Comparison of ENCODE assay signal across 26 cellular contexts in the genomic region with DNA sequence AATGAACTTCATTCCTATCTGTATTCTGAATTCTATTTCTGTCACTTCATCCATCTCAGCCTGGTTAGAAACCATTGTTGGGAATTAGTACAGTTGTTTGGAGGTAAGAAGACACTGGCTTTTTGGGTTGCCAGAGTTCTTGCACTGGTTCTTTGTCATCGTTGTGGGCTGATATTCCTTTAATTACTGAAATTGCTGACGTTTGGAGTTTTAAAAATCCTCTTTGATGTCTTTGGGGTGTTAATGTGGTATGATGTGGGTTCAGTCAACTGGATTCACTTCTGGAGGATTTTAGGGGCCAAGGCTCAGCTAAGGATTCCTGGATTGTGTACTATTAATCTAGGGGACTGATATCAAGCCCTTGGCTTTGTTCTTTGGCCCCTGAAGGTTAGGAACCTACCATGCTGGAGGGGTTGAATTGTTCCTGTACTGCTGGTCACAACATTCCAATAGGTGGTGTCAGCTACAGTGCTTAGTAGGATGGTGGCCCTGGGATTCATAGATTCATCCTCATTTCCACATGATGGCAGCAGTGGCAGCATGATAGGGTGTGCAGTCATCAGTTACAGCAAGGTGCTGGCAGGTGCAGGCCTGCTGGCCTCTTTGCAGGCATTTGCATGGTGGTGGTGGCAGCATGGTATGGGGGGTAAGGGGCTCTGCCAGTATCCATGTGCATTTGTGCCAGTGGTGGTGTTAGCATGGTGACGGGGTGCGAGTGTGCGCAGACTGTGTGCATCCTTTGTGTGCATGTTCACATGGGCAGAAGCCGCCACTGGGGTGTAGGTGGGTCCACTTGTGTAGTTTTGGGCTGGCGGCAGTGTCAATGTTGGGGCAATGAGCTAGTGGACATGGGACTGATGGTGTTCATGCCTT.
A peak's percentile ranks its signal among the peaks of the same experiment; 100 is the strongest.
DNase-seq lines count a peak whose midpoint lies in the region; ATAC-seq, FAIRE-seq and TF ChIP-seq lines count a peak whose summit lies in the region.
"Had no signal": no experiment of that assay in that cellular context is flagged by ENCODE, and none has a peak within 500 bp of the region (broad histone marks: within the 10 kb centered on the region; RNA-seq: fewer than 3 reads in every experiment).

No MANE protein-coding gene starts in this region.

- no peaks in the 10 kb centered on the region for H3K4me1 Mint-ChIP-seq in activated naive CD4-positive, alpha-beta T cell treated with anti-CD3 and anti-CD28 coated beads, Interleukin-2, amount 10 ng/mL, durations not matched to agents 7 days and 5 days

- TF ChIP-seq POLR2A in HepG2 (IDR thresholded peaks at IDR 0.05; ENCODE audit: insufficient read depth in 1 of 2, low read depth in 2 of 2, low read length in 2 of 2) (no peak), suprapubic skin (IDR thresholded peaks at IDR 0.05) (no peak)

- H3K9me3 Mint-ChIP-seq in activated naive CD4-positive, alpha-beta T cell treated with anti-CD3 and anti-CD28 coated beads, Interleukin-2, amount 10 ng/mL, durations not matched to agents 7 days and 5 days = no peaks in the 10 kb centered on the region
- no peaks in the 10 kb centered on the region for H3K9me3 Mint-ChIP-seq in activated naive CD4-positive, alpha-beta T cell treated with anti-CD3 and anti-CD28 coated beads, Interleukin-2, amount 50 U/mL, for 72 hours
- H3K9me3 Mint-ChIP-seq: CD4-positive, alpha-beta T cell had no signal

- no peak overlapping the region for H3K4me2 ChIP-seq in HepG2 (ENCODE audit: low read depth, low read length)
- H3K4me2 ChIP-seq: BLaER1 treated with 17β-estradiol and CSF1 and Interleukin-3, amounts not matched to agents 10 nM and 100 nM had no signal

- no peaks in the 10 kb centered on the region for H3K79me2 ChIP-seq in HepG2 (ENCODE audit: insufficient read depth, low read length)

- CTCF ChIA-PET in activated naive CD4-positive, alpha-beta T cell treated with anti-CD3 and anti-CD28 coated beads, Interleukin-2, amount 10 ng/mL, durations not matched to agents 7 days and 5 days (lab: Charles Lee) = no interaction called here
- CTCF ChIA-PET in HepG2 (lab: Yijun Ruan, JAX; ENCODE audit: low intra/inter-chr PET ratio, low total read pairs) = no interaction called here

- FAIRE-seq in bronchial epithelial cell (lab: Jason Lieb, UNC) (peak; percentile 83), HepG2 (lab: Jason Lieb, UNC) (no peak)
- FAIRE-seq: GM12891, H1 had no signal

- H4K20me1 ChIP-seq in HepG2 (ENCODE audit: insufficient read depth, low read length) = no peaks in the 10 kb centered on the region

- TF ChIP-seq CTCF in bronchial epithelial cell (IDR thresholded peaks at IDR 0.05; ENCODE audit: insufficient read depth, low read length, severe bottlenecking) = no peak
- TF ChIP-seq CTCF in HepG2 (CRISPR knock-in tag; IDR thresholded peaks at IDR 0.05) = no peak
- TF ChIP-seq CTCF in suprapubic skin (IDR thresholded peaks at IDR 0.05) = no peak

- POLR2A ChIA-PET in HepG2 (lab: Yijun Ruan, JAX) = no interaction called here

- intact Hi-C loops in HepG2 (cut with micrococcal nuclease; ENCODE audit: unreplicated experiment) = no loop called here

- no peak overlapping the region for H3K27ac ChIP-seq in HepG2 (ENCODE audit: extremely low read length, insufficient read depth, low read length)
- H3K27ac ChIP-seq in suprapubic skin = no peak overlapping the region
- H3K27ac ChIP-seq: BLaER1 treated with 17β-estradiol and CSF1 and Interleukin-3, amounts not matched to agents 10 nM and 100 nM had no signal

- no peak overlapping the region for H3K9ac ChIP-seq in HepG2 (ENCODE audit: insufficient read depth, low read depth, low read length)
- H3K9ac ChIP-seq: BLaER1 treated with 17β-estradiol and CSF1 and Interleukin-3, amounts not matched to agents 10 nM and 100 nM had no signal

- H3K9me3 ChIP-seq in HepG2 (ENCODE audit: low read length) = peaks cover 14% of the 10 kb centered on the region
- H3K9me3 ChIP-seq in suprapubic skin = no peaks in the 10 kb centered on the region
- H3K9me3 ChIP-seq: BLaER1 treated with 17β-estradiol and CSF1 and Interleukin-3, amounts not matched to agents 10 nM and 100 nM had no signal

- H3K27me3 ChIP-seq in bronchial epithelial cell (ENCODE audit: control insufficient read depth, insufficient read depth, low read length) (no peaks in the 10 kb centered on the region), HepG2 (ENCODE audit: control insufficient read depth in 1 of 2, insufficient read depth in 2 of 2, low read length in 2 of 2) (no peaks in the 10 kb centered on the region), suprapubic skin (no peaks in the 10 kb centered on the region)

- H3K36me3 ChIP-seq in bronchial epithelial cell (ENCODE audit: control insufficient read depth, insufficient read depth, low read length) (no peaks in the 10 kb centered on the region), HepG2 (replicated peaks in 1 of 2; ENCODE audit: control insufficient read depth in 1 of 2, insufficient read depth in 2 of 2, low read length in 2 of 2) (no peaks in the 10 kb centered on the region), suprapubic skin (no peaks in the 10 kb centered on the region)
- H3K36me3 ChIP-seq: BLaER1 treated with 17β-estradiol and CSF1 and Interleukin-3, amounts not matched to agents 10 nM and 100 nM had no signal

- TF ChIP-seq EP300 in HepG2 (IDR thresholded peaks at IDR 0.05; ENCODE audit: low read depth in 2 of 2, low read length in 2 of 2) (no peak), HepG2 (CRISPR knock-in tag; IDR thresholded peaks at IDR 0.05; ENCODE audit: borderline replicate concordance) (no peak), suprapubic skin (IDR thresholded peaks at IDR 0.05) (no peak)

- H3K27me3 Mint-ChIP-seq in activated naive CD4-positive, alpha-beta T cell treated with anti-CD3 and anti-CD28 coated beads, Interleukin-2, amount 10 ng/mL, durations not matched to agents 7 days and 5 days = no peaks in the 10 kb centered on the region
- H3K27me3 Mint-ChIP-seq: CD4-positive, alpha-beta T cell had no signal

- in situ Hi-C loops in HepG2 (cut with HindIII; ENCODE audit: extremely low pct_ligation_motif_present, low pct_unique_long_range_greater_than_20kb) = no loop called here

- BruUV-seq in HepG2 (replicated peaks; lab: Mats Ljungman, UMichigan) = no TSS peak

- H3K4me3 Mint-ChIP-seq in activated naive CD4-positive, alpha-beta T cell treated with anti-CD3 and anti-CD28 coated beads, Interleukin-2, amount 10 ng/mL, durations not matched to agents 7 days and 5 days = no peak overlapping the region
- H3K4me3 Mint-ChIP-seq: CD4-positive, alpha-beta T cell had no signal

- H2AFZ ChIP-seq in HepG2 (ENCODE audit: low read length) = no peak overlapping the region

- 25% methylated on average over 4 of the region's 7 CpGs for WGBS in HepG2 (ENCODE audit: low lambda C conversion rate)
- WGBS in suprapubic skin = 86% methylated on average over 6 of the region's 7 CpGs

- H3K36me3 Mint-ChIP-seq in activated naive CD4-positive, alpha-beta T cell treated with anti-CD3 and anti-CD28 coated beads, Interleukin-2, amount 10 ng/mL, durations not matched to agents 7 days and 5 days = no peaks in the 10 kb centered on the region
- no peaks in the 10 kb centered on the region for H3K36me3 Mint-ChIP-seq in activated naive CD4-positive, alpha-beta T cell treated with anti-CD3 and anti-CD28 coated beads, Interleukin-2, amount 50 U/mL, for 72 hours

- ATAC-seq in activated naive CD4-positive, alpha-beta T cell treated with anti-CD3 and anti-CD28 coated beads, Interleukin-2, amount 50 U/mL, for 72 hours = no peak
- no peak for ATAC-seq in HepG2
- ATAC-seq: HCT116, Panc1 had no signal

- H3K4me3 ChIP-seq in bronchial epithelial cell (ENCODE audit: low read depth, low read length) (no peak overlapping the region), HepG2 (replicated peaks in 1 of 3; ENCODE audit: insufficient read depth in 1 of 3, low read depth in 2 of 3, low read length in 3 of 3) (no peak overlapping the region), suprapubic skin (no peak overlapping the region)
- H3K4me3 ChIP-seq: BLaER1 treated with 17β-estradiol and CSF1 and Interleukin-3, amounts not matched to agents 10 nM and 100 nM had no signal

- peak overlapping the region; percentile 16 for H3K27ac Mint-ChIP-seq in activated naive CD4-positive, alpha-beta T cell treated with anti-CD3 and anti-CD28 coated beads, Interleukin-2, amount 10 ng/mL, durations not matched to agents 7 days and 5 days
- no peak overlapping the region for H3K27ac Mint-ChIP-seq in activated naive CD4-positive, alpha-beta T cell treated with anti-CD3 and anti-CD28 coated beads, Interleukin-2, amount 50 U/mL, for 72 hours
- H3K27ac Mint-ChIP-seq: CD4-positive, alpha-beta T cell had no signal

- H3K4me1 ChIP-seq in HepG2 (ENCODE audit: insufficient read depth, low read length) = no peaks in the 10 kb centered on the region
- H3K4me1 ChIP-seq in suprapubic skin = no peaks in the 10 kb centered on the region
- H3K4me1 ChIP-seq: BLaER1 treated with 17β-estradiol and CSF1 and Interleukin-3, amounts not matched to agents 10 nM and 100 nM had no signal

- TF ChIP-seq RAD21 in HepG2 (CRISPR knock-in tag; IDR thresholded peaks at IDR 0.05) = no peak

- DNase-seq in activated naive CD4-positive, alpha-beta T cell treated with anti-CD3 and anti-CD28 coated beads, Interleukin-2, amount 10 ng/mL, durations not matched to agents 7 days and 5 days = no peak
- DNase-seq in activated naive CD4-positive, alpha-beta T cell treated with anti-CD3 and anti-CD28 coated beads, Interleukin-2, amount 50 U/mL, for 72 hours (ENCODE audit: low spot score in 2 of 2) = no peak
- no peak for DNase-seq in bronchial epithelial cell (ENCODE audit: low read depth)
- no peak for DNase-seq in HepG2 (ENCODE audit: low spot score)
- no peak for DNase-seq in suprapubic skin (ENCODE audit: low spot score in 2 of 2)
- DNase-seq in NCI-H1417 (lab: John Stamatoyannopoulos, UW) = no peak
- DNase-seq in AG08395 (ENCODE audit: low spot score) = no peak
- DNase-seq: 8988T; CD4-positive, alpha-beta T cell; COR-L47; DMS79 treated with DMSO at 0.1 percent for 48 hours; GF-D8; Kasumi-1; MV-4-11; NCI-H1105 treated with DMSO at 0.1 percent for 48 hours; NCI-H1694; NCI-H2029 treated with DMSO at 0.1 percent for 48 hours; NCI-H2227 treated with DMSO at 0.1 percent for 48 hours; NCI-H510A; NCI-H69; SHP77 treated with DMSO at 0.1 percent for 48 hours had no signal

TF ChIP-seq in HepG2, 621 proteins besides CTCF, POLR2A, EP300 and RAD21 (continues in another document):
- TF ChIP-seq MAFF (IDR thresholded peaks at IDR 0.05; ENCODE audit: low read depth, low read length) = peak; percentile 38; the same call in 1 of the 2 replicates
